Comparison of ENCODE assay signal across 23 cellular contexts in the genomic region with DNA sequence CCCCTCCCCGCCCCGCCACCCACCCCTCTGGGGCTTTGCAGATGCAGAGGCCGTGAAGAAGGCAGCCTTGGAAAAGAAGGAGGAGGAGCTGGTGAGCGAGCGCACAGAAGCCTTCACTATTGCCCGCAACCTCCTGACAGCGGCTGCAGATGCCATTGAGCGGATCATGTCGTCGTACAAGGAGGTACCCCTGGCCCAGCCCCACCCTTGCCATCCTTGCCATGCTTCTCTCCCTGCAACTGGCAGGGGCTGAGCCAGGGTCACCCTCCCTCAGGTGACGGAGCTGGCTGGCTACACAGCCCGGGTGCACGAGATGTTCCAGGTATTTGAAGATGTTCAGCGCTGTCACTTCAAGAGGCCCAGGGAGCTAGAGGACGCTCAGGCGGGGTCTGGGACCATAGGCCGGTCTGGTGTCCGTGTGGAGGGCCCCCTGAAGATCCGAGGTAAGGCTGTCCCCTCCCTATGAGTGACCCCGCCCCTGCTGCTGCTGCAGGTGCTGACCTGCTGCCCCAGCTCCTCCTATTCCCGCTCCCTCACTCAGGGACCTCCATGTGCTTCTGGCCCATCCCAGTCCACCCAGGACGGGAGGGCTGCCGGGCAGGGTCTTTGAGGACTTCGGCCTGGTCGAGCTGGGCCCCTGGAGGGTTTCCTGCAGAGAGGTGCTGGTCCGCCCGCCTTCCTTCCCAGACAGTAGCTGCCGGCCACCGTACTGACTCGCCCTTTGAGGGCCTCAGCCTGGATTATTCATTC. TPM values are rescaled to one million over a fixed set of nuclear protein-coding genes. Genes with fewer than 3 reads are reported as not detected.
"Had no signal": no experiment of that assay in that cellular context is flagged by ENCODE, and none has a peak within 500 bp of the region (broad histone marks: within the 10 kb centered on the region; RNA-seq: fewer than 3 reads in every experiment).

No MANE protein-coding gene starts in this region.

- ATAC-seq: esophagus mucosa, heart right ventricle, mucosa of descending colon, right cardiac atrium had no signal

- H3K4me1 ChIP-seq: pancreas, thyroid gland had no signal

- H3K36me3 ChIP-seq: pancreas, suprapubic skin had no signal

- H3K9me3 ChIP-seq: mucosa of descending colon, pancreas, suprapubic skin, thyroid gland had no signal

- FAIRE-seq: endometrium, frontal cortex, islet of Langerhans, pancreas, small intestine, urothelium cell line had no signal

- H3K27me3 ChIP-seq: heart right ventricle, pancreas, suprapubic skin, thyroid gland had no signal

- H3K4me3 ChIP-seq: heart right ventricle, mucosa of descending colon, pancreas, suprapubic skin, thyroid gland had no signal

- H3K27ac ChIP-seq: heart right ventricle, pancreas, suprapubic skin, thyroid gland had no signal

- DNase-seq: cortex of kidney; effector memory CD4-positive, alpha-beta T cell; heart right ventricle; hypothalamus; kidney glomerular epithelial cell; mucosa of descending colon; naive thymus-derived CD8-positive, alpha-beta T cell; nucleus accumbens; stimulated activated CD4-positive, alpha-beta T cell treated with anti-CD3 and anti-CD28 coated beads, Interleukin-2, amount 100 ng/mL, for 48 hours; stimulated activated naive CD8-positive, alpha-beta T cell treated with anti-CD3 and anti-CD28 coated beads, Interleukin-15, Interleukin-2, amounts not matched to agents 100 U/mL and 50 U/mL, for 24 hours; thyroid gland had no signal

RNA-seq across cellular contexts. Expression of a gene that starts 27.8 kb away (rescaled TPM):
- polyA plus RNA-seq: naive thymus-derived CD8-positive, alpha-beta T cell had no signal

RNA-seq across cellular contexts. Expression of a gene that starts 44.6 kb away (rescaled TPM):
- total RNA-seq: naive thymus-derived CD8-positive, alpha-beta T cell; progenitor cell of endocrine pancreas had no signal
- polyA plus RNA-seq: liver; naive thymus-derived CD8-positive, alpha-beta T cell; neural cell had no signal
